Comparison of ENCODE assay signal across 1 cellular context in genomic region chr6:87925373-87926060, GRCh38.
TF ChIP-seq lines count a peak whose summit lies in the region.

No MANE protein-coding gene starts in this region.

TF ChIP-seq in GM12878, 131 proteins besides CTCF, POLR2A, EP300 and RAD21 (continued from another document and continues in another):
- no peak for TF ChIP-seq ZBTB11 (CRISPR knock-in tag; IDR thresholded peaks at IDR 0.05)
- no peak for TF ChIP-seq CEBPZ (IDR thresholded peaks at IDR 0.05; ENCODE audit: low read depth, low read length)
- TF ChIP-seq FOXM1 (IDR thresholded peaks at IDR 0.05; ENCODE audit: low read depth, low read length) = peak; percentile 97
- TF ChIP-seq SREBF2 (IDR thresholded peaks at IDR 0.05; ENCODE audit: low read length) = no peak
- no peak for TF ChIP-seq CHD1 (IDR thresholded peaks at IDR 0.05; ENCODE audit: low read depth, low read length)
- TF ChIP-seq SUPT20H (IDR thresholded peaks at IDR 0.05; ENCODE audit: borderline replicate concordance, control insufficient read depth, low read depth, low read length) = no peak
- TF ChIP-seq PKNOX1 (IDR thresholded peaks at IDR 0.05) = peak; percentile 59; the same call in 1 of the 2 replicates
- TF ChIP-seq MEF2B (IDR thresholded peaks at IDR 0.05; ENCODE audit: partially characterized antibody, poor library complexity, severe bottlenecking) = peak; percentile 94
- TF ChIP-seq ATF3 (IDR thresholded peaks at IDR 0.05; ENCODE audit: borderline replicate concordance, extremely low read depth, low read depth, low read length) = no peak
- no peak for TF ChIP-seq CHD4 (IDR thresholded peaks at IDR 0.05)
- TF ChIP-seq CBX3 (IDR thresholded peaks at IDR 0.05; ENCODE audit: borderline replicate concordance, low read depth) = no peak
- TF ChIP-seq REST (IDR thresholded peaks at IDR 0.05; ENCODE audit: low read depth, low read length) = no peak
- peak; percentile 33; the same call in 1 of the 2 replicates for TF ChIP-seq ZBTB4 (CRISPR knock-in tag; IDR thresholded peaks at IDR 0.05)
- no peak for TF ChIP-seq JUND (IDR thresholded peaks at IDR 0.05; ENCODE audit: low read depth, low read length)
- no peak for TF ChIP-seq SREBF1 (IDR thresholded peaks at IDR 0.05; ENCODE audit: low read length)
- TF ChIP-seq POU2F2 (IDR thresholded peaks at IDR 0.05; ENCODE audit: borderline replicate concordance, low read depth, low read length) = peak; percentile 31; the same call in 1 of the 3 replicates
- TF ChIP-seq EGR1 (IDR thresholded peaks at IDR 0.05; ENCODE audit: borderline replicate concordance in 1 of 2, low read depth in 2 of 2, low read length in 2 of 2) = 0 out of 3 replicates have a peak, but pooled peaks of 1 of the 2 experiments have one; percentile 29
- no peak; the same call in none of the 2 replicates for TF ChIP-seq HDGF (IDR thresholded peaks at IDR 0.05)
- TF ChIP-seq ATF2 (IDR thresholded peaks at IDR 0.05; ENCODE audit: low read length) = peak; percentile 91
- TF ChIP-seq SMAD1 (IDR thresholded peaks at IDR 0.05; ENCODE audit: low read depth, partially characterized antibody) = no peak
- TF ChIP-seq ATF7 (IDR thresholded peaks at IDR 0.05; ENCODE audit: low read depth) = peak; percentile 90
- TF ChIP-seq SMARCA5 (IDR thresholded peaks at IDR 0.05) = no peak; the same call in 1 of the 2 replicates
- no peak for TF ChIP-seq NFYA (IDR thresholded peaks at IDR 0.05; ENCODE audit: borderline replicate concordance, low read depth, low read length)
- peak; percentile 86; the same call in 1 of the 2 replicates for TF ChIP-seq MLLT1 (IDR thresholded peaks at IDR 0.05)
- TF ChIP-seq NR2C2 (IDR thresholded peaks at IDR 0.05; ENCODE audit: borderline replicate concordance, control insufficient read depth, insufficient read length, low read depth) = no peak
- TF ChIP-seq USF1 (IDR thresholded peaks at IDR 0.05; ENCODE audit: borderline replicate concordance, extremely low read length, insufficient read depth, low read depth, low read length) = peak; percentile 25
- peak; percentile 50 for TF ChIP-seq KLF5 (IDR thresholded peaks at IDR 0.05; ENCODE audit: partially characterized antibody)
- TF ChIP-seq HDAC2 (IDR thresholded peaks at IDR 0.05) = no peak
- TF ChIP-seq SRF (IDR thresholded peaks at IDR 0.05; ENCODE audit: low read depth in 2 of 2, low read length in 2 of 2) = no peak
- TF ChIP-seq MYB (IDR thresholded peaks at IDR 0.05; ENCODE audit: borderline replicate concordance, low read depth, low read length) = peak; percentile 72; the same call in 1 of the 2 replicates
- TF ChIP-seq KDM1A (IDR thresholded peaks at IDR 0.05; ENCODE audit: borderline replicate concordance) = no peak
- TF ChIP-seq SP1 (IDR thresholded peaks at IDR 0.05; ENCODE audit: low read depth, low read length) = peak; percentile 72
- no peak for TF ChIP-seq ESRRA (IDR thresholded peaks at IDR 0.05; ENCODE audit: low read length)
- TF ChIP-seq BACH1 (IDR thresholded peaks at IDR 0.05; ENCODE audit: borderline replicate concordance) = peak; percentile 59; the same call in 1 of the 2 replicates
- TF ChIP-seq TAF1 (IDR thresholded peaks at IDR 0.05; ENCODE audit: borderline replicate concordance, low read depth, low read length) = 0 out of 2 replicates have a peak, but pooled peaks have one; percentile 54
